In genomic region chr13:90396266-90396665, GRCh38 we compare ENCODE assay signal across 24 cellular contexts.
DNase-seq lines count a peak whose midpoint lies in the region; FAIRE-seq and TF ChIP-seq lines count a peak whose summit lies in the region.
"Had no signal": no experiment of that assay in that cellular context is flagged by ENCODE, and none has a peak within 500 bp of the region (broad histone marks: within the 10 kb centered on the region; RNA-seq: fewer than 3 reads in every experiment).

No MANE protein-coding gene starts in this region.

- H3K79me2 ChIP-seq in H9 (ENCODE audit: insufficient read depth, low read length) (no peaks in the 10 kb centered on the region), PC-9 (ENCODE audit: low read depth) (no peaks in the 10 kb centered on the region), osteoblast (ENCODE audit: insufficient read depth, low read length) (no peaks in the 10 kb centered on the region)

- DNase-seq in H9 (no peak), PC-9 (no peak), endodermal cell (no peak), osteoblast (ENCODE audit: insufficient read length, low spot score, missing footprints) (no peak), GM12892 (ENCODE audit: insufficient read length) (no peak), NCI-H2227 treated with DMSO at 0.1 percent for 48 hours (lab: John Stamatoyannopoulos, UW) (no peak), tibial nerve (ENCODE audit: low spot score in 2 of 2) (no peak)
- DNase-seq: ACHN; BE2C; C1 segment of cervical spinal cord; CD4-positive, CD25-positive, alpha-beta regulatory T cell; CD8-positive, alpha-beta memory T cell; COR-L47; DMS 273 treated with DMSO at 0.1 percent for 48 hours; DMS53; DND-41; EL; GOT3; IMR-90 had no signal

- H3K36me3 Mint-ChIP-seq in H9 (ENCODE audit: insufficient read depth in 1 of 3, low read depth in 3 of 3) (peaks cover 0 to 11% (median 5%) of the 10 kb centered on the region in 3 experiments; a peak in 5 of 7 replicates), endodermal cell (ENCODE audit: low read depth) (peaks cover 8% of the 10 kb centered on the region)
- H3K36me3 Mint-ChIP-seq: CD4-positive, CD25-positive, alpha-beta regulatory T cell; CD8-positive, alpha-beta memory T cell had no signal

- peaks cover 19 to 23% of the 10 kb centered on the region in 2 experiments for H3K4me1 Mint-ChIP-seq in H9
- H3K4me1 Mint-ChIP-seq in endodermal cell = peaks cover 24% of the 10 kb centered on the region
- H3K4me1 Mint-ChIP-seq: CD4-positive, CD25-positive, alpha-beta regulatory T cell; CD8-positive, alpha-beta memory T cell had no signal

- H3K4me3 ChIP-seq in PC-9 (no peak overlapping the region), endodermal cell (ENCODE audit: low read length) (peak overlapping the region; percentile 50), osteoblast (ENCODE audit: insufficient read depth, low read length) (no peak overlapping the region), tibial nerve (no peak overlapping the region)
- H3K4me3 ChIP-seq: HAP-1, K562 had no signal

- no peaks in the 10 kb centered on the region for H3K27me3 ChIP-seq in H9 (ENCODE audit: insufficient read depth, low read length)
- no peaks in the 10 kb centered on the region for H3K27me3 ChIP-seq in PC-9 (ENCODE audit: insufficient read depth, low read depth)
- no peaks in the 10 kb centered on the region for H3K27me3 ChIP-seq in endodermal cell (ENCODE audit: control insufficient read depth, insufficient read depth, low read length, poor library complexity, severe bottlenecking)
- no peaks in the 10 kb centered on the region for H3K27me3 ChIP-seq in osteoblast (ENCODE audit: insufficient read depth, low read length)
- H3K27me3 ChIP-seq in tibial nerve = no peaks in the 10 kb centered on the region
- H3K27me3 ChIP-seq: BE2C had no signal

- H2AFZ ChIP-seq in H9 (ENCODE audit: low read length) = no peak overlapping the region
- 0 out of 2 replicates have a peak overlapping the region, but pooled peaks have one; percentile 43 for H2AFZ ChIP-seq in PC-9
- peak overlapping the region; percentile 35 for H2AFZ ChIP-seq in osteoblast (ENCODE audit: low read length)

- H3K27me3 Mint-ChIP-seq in H9 (ENCODE audit: low read depth) (no peaks in the 10 kb centered on the region), endodermal cell (ENCODE audit: insufficient read depth) (no peaks in the 10 kb centered on the region)
- H3K27me3 Mint-ChIP-seq: CD4-positive, CD25-positive, alpha-beta regulatory T cell had no signal

- no peak overlapping the region for H3K14ac ChIP-seq in H9 (ENCODE audit: insufficient read depth, low read length)

- no peak overlapping the region for H2BK15ac ChIP-seq in H9 (ENCODE audit: low read depth, low read length)

- H3K9me3 ChIP-seq in H9 (ENCODE audit: control insufficient read depth, low read depth, low read length) (no peaks in the 10 kb centered on the region), PC-9 (ENCODE audit: insufficient read depth, low read depth) (no peaks in the 10 kb centered on the region), endodermal cell (ENCODE audit: control insufficient read depth, low read length) (peaks cover 24% of the 10 kb centered on the region), osteoblast (ENCODE audit: low read depth, low read length) (no peaks in the 10 kb centered on the region), tibial nerve (peaks cover 0 to 16% (median 1%) of the 10 kb centered on the region in 4 donors)
- H3K9me3 ChIP-seq: BE2C, HAP-1 had no signal

- H4K20me1 ChIP-seq in H9 (ENCODE audit: control insufficient read depth, insufficient read depth, insufficient read length) = no peaks in the 10 kb centered on the region
- H4K20me1 ChIP-seq in PC-9 (ENCODE audit: insufficient read depth) = no peaks in the 10 kb centered on the region
- no peaks in the 10 kb centered on the region for H4K20me1 ChIP-seq in osteoblast (ENCODE audit: insufficient read depth, low read length)

- H3K56ac ChIP-seq in H9 (ENCODE audit: insufficient read length, low read depth, low read length) = no peak overlapping the region

- H3K36me3 ChIP-seq in PC-9 (ENCODE audit: low read depth) (no peaks in the 10 kb centered on the region), endodermal cell (ENCODE audit: control insufficient read depth, insufficient read depth, low read length) (no peaks in the 10 kb centered on the region), osteoblast (ENCODE audit: insufficient read depth, low read length) (no peaks in the 10 kb centered on the region), tibial nerve (no peaks in the 10 kb centered on the region)
- H3K36me3 ChIP-seq: BE2C, HAP-1 had no signal

- no peak overlapping the region for H4K5ac ChIP-seq in H9 (ENCODE audit: insufficient read length, low read depth, low read length)

- TF ChIP-seq POLR2A in GM12892 (IDR thresholded peaks at IDR 0.05; ENCODE audit: low read depth, low read length) (no peak), tibial nerve (IDR thresholded peaks at IDR 0.05) (no peak)

- no peak overlapping the region for H2BK12ac ChIP-seq in H9 (ENCODE audit: insufficient read length, low read depth, low read length)

- TF ChIP-seq CTCF in H9 (conservative IDR thresholded peaks at IDR 0.05) = no peak
- TF ChIP-seq CTCF in PC-9 (conservative IDR thresholded peaks at IDR 0.05) = no peak
- no peak for TF ChIP-seq CTCF in endodermal cell (conservative IDR thresholded peaks at IDR 0.05)
- TF ChIP-seq CTCF in osteoblast (IDR thresholded peaks at IDR 0.05; ENCODE audit: extremely low read depth, low read depth, low read length) = no peak
- no peak for TF ChIP-seq CTCF in tibial nerve (IDR thresholded peaks at IDR 0.05)

- no peak overlapping the region for H3K4ac ChIP-seq in H9 (ENCODE audit: low read depth, low read length)

- H3T11ph ChIP-seq in H9 (ENCODE audit: low read length) = no peak overlapping the region

- no peak overlapping the region for H2BK5ac ChIP-seq in H9 (ENCODE audit: insufficient read length, low read length)

- H3K9ac ChIP-seq in H9 (ENCODE audit: extremely low read depth, insufficient read length, low read length) (no peak overlapping the region), endodermal cell (ENCODE audit: extremely low read depth, low read length, poor library complexity, severe bottlenecking) (no peak overlapping the region)

- H3K27ac ChIP-seq in H9 (ENCODE audit: insufficient read length, low read depth, low read length) (no peak overlapping the region), PC-9 (no peak overlapping the region), endodermal cell (ENCODE audit: low read depth, low read length) (no peak overlapping the region), osteoblast (ENCODE audit: low read depth, low read length) (no peak overlapping the region), tibial nerve (no peak overlapping the region)

- no peak for FAIRE-seq in GM12892 (lab: Jason Lieb, UNC)
- FAIRE-seq: A204.1, GM12891, GM18507, K562 had no signal

- H3K4me3 Mint-ChIP-seq in H9 = no peak overlapping the region
- peak overlapping the region; percentile 26 for H3K4me3 Mint-ChIP-seq in endodermal cell
- H3K4me3 Mint-ChIP-seq: CD4-positive, CD25-positive, alpha-beta regulatory T cell; CD8-positive, alpha-beta memory T cell had no signal

- POLR2A ChIA-PET in PC-9 (lab: Charles Lee; ENCODE audit: unreplicated experiment) = no interaction called here

- H4K8ac ChIP-seq in H9 (replicated peaks; ENCODE audit: insufficient read length, low read depth, low read length) = no peak overlapping the region

- no peak overlapping the region for H4K91ac ChIP-seq in H9 (ENCODE audit: insufficient read length, low read depth, low read length)

- H3K18ac ChIP-seq in H9 (ENCODE audit: insufficient read length, low read depth, low read length) = no peak overlapping the region

- no peaks in the 10 kb centered on the region for H3F3A ChIP-seq in PC-9 (ENCODE audit: insufficient read depth, low read depth)

- TF ChIP-seq EP300 in tibial nerve (IDR thresholded peaks at IDR 0.05) = no peak

- intact Hi-C loops in PC-9 (cut with micrococcal nuclease; ENCODE audit: unreplicated experiment) = no loop called here

- H3K4me1 ChIP-seq in H9 (ENCODE audit: insufficient read depth, low read length) (peaks cover 5% of the 10 kb centered on the region; the same call in 1 of the 2 replicates), PC-9 (replicated peaks; ENCODE audit: insufficient read depth) (no peaks in the 10 kb centered on the region), endodermal cell (ENCODE audit: control insufficient read depth, insufficient read depth, low read length) (peaks cover 8% of the 10 kb centered on the region), osteoblast (ENCODE audit: insufficient read depth, low read length) (no peaks in the 10 kb centered on the region), tibial nerve (no peaks in the 10 kb centered on the region)
- H3K4me1 ChIP-seq: HAP-1 had no signal

- H2BK20ac ChIP-seq in H9 (ENCODE audit: low read depth, low read length, poor library complexity, severe bottlenecking) = no peak overlapping the region

- CTCF ChIA-PET in PC-9 (lab: Charles Lee) = no interaction called here

- no peak overlapping the region for H3K23ac ChIP-seq in H9 (ENCODE audit: insufficient read length, low read depth, low read length)

- no peaks in the 10 kb centered on the region for H3K79me1 ChIP-seq in H9 (ENCODE audit: insufficient read depth, low read depth, low read length, poor library complexity, severe bottlenecking)

- H3K4me2 ChIP-seq in H9 (ENCODE audit: insufficient read depth, insufficient read length, low read length) = no peak overlapping the region
- no peak overlapping the region for H3K4me2 ChIP-seq in PC-9
- no peak overlapping the region for H3K4me2 ChIP-seq in osteoblast (ENCODE audit: insufficient read depth, low read length)

- H3K9me3 Mint-ChIP-seq in H9 (peaks cover 3 to 7% of the 10 kb centered on the region in 2 experiments; a peak in 3 of 5 replicates), endodermal cell (peaks cover 26% of the 10 kb centered on the region)

- H3K27ac Mint-ChIP-seq in H9 (peak overlapping the region; percentile 29 to 80 (median 79); a peak in 5 of 7 replicates), endodermal cell (peak overlapping the region; percentile 94)
- H3K27ac Mint-ChIP-seq: CD4-positive, CD25-positive, alpha-beta regulatory T cell; CD8-positive, alpha-beta memory T cell had no signal

- H2AK5ac ChIP-seq in H9 (ENCODE audit: insufficient read length, low read length) = no peak overlapping the region

- no peak overlapping the region for H2BK120ac ChIP-seq in H9 (ENCODE audit: low read depth, low read length, poor library complexity, severe bottlenecking)

- no peaks in the 10 kb centered on the region for H3K9me2 ChIP-seq in PC-9 (ENCODE audit: insufficient read depth)

- no TSS peak for BruUV-seq in PC-9 (replicated peaks; lab: Mats Ljungman, UMichigan)

- no peaks in the 10 kb centered on the region for H3K23me2 ChIP-seq in H9 (ENCODE audit: insufficient read length, low read depth, low read length, poor library complexity, severe bottlenecking)
